Comparison of ENCODE assay signal across 28 cellular contexts in genomic region chr7:20958474-20958873, GRCh38.
"Had no signal": no experiment of that assay in that cellular context is flagged by ENCODE, and none has a peak within 500 bp of the region (broad histone marks: within the 10 kb centered on the region; RNA-seq: fewer than 3 reads in every experiment).

No MANE protein-coding gene starts in this region.

- H3K9me3 ChIP-seq: adrenal gland, ascending aorta, colonic mucosa, esophagus muscularis mucosa, lower lobe of right lung, mucosa of descending colon, sigmoid colon, testis, uterus had no signal

- H3K4me1 Mint-ChIP-seq: immature natural killer cell had no signal

- H2AFZ ChIP-seq: hepatocyte had no signal

- H3K27ac ChIP-seq: adrenal gland, ascending aorta, colonic mucosa, esophagus muscularis mucosa, hepatocyte, lower lobe of right lung, sigmoid colon, testis, uterus had no signal

- H3K9me3 Mint-ChIP-seq: activated T-cell treated with anti-CD3 and anti-CD28 coated beads, Interleukin-2, amount 50 U/mL, for 4 hours; activated T-helper 2 cell treated with anti-CD3 and anti-CD28 coated beads, Interferon-gamma antibody, Interleukin-2, Interleukin-4, amounts not matched to agents 10 μg/mL and 5 μg/mL and 100 μg/mL, durations not matched to agents 14 hours and 24 hours and 36 hours; nephron progenitor cell had no signal

- H3K27ac Mint-ChIP-seq: activated naive CD8-positive, alpha-beta T cell; activated T-helper 2 cell treated with anti-CD3 and anti-CD28 coated beads, Interferon-gamma antibody, Interleukin-2, Interleukin-4, amounts not matched to agents 10 μg/mL and 5 μg/mL and 100 μg/mL, durations not matched to agents 14 hours and 24 hours and 36 hours; immature natural killer cell; nephron progenitor cell had no signal

- H3K4me1 ChIP-seq: adrenal gland, ascending aorta, colonic mucosa, esophagus muscularis mucosa, lower lobe of right lung, sigmoid colon, testis, uterus had no signal

- H3K27me3 ChIP-seq: adrenal gland, ascending aorta, colonic mucosa, esophagus muscularis mucosa, hepatocyte, sigmoid colon, testis, uterus had no signal

- H3K36me3 Mint-ChIP-seq: activated naive CD8-positive, alpha-beta T cell; immature natural killer cell had no signal

- H3K4me2 ChIP-seq: hepatocyte, smooth muscle cell had no signal

- H3K4me3 Mint-ChIP-seq: activated naive CD8-positive, alpha-beta T cell; activated T-cell treated with anti-CD3 and anti-CD28 coated beads, Interleukin-2, amount 50 U/mL, for 4 hours; immature natural killer cell; nephron progenitor cell had no signal

- H3K79me2 ChIP-seq: hepatocyte had no signal

- H3K36me3 ChIP-seq: adrenal gland, ascending aorta, colonic mucosa, esophagus muscularis mucosa, lower lobe of right lung, sigmoid colon, uterus had no signal

- H3K4me3 ChIP-seq: adrenal gland, ascending aorta, colonic mucosa, esophagus muscularis mucosa, hepatocyte, lower lobe of right lung, mucosa of descending colon, sigmoid colon, smooth muscle cell, testis, uterus had no signal

- H3K27me3 Mint-ChIP-seq: activated naive CD8-positive, alpha-beta T cell had no signal

- DNase-seq: activated CD4-positive, alpha-beta T cell treated with anti-CD3 and anti-CD28 coated beads for 4 hours; activated CD4-positive, alpha-beta T cell treated with anti-CD3 and anti-CD28 coated beads, Interleukin-2, amount 50 U/mL, for 48 hours; activated CD4-positive, CD25-positive, alpha-beta regulatory T cell; activated CD8-positive, alpha-beta memory T cell treated with anti-CD3 and anti-CD28 coated beads, Interleukin-2, amount 50 U/mL, for 48 hours; activated naive CD4-positive, alpha-beta T cell; activated T-cell treated with anti-CD3 and anti-CD28 coated beads, Interleukin-2, amount 50 U/mL, for 4 hours; adrenal gland; colonic mucosa; glutamatergic neuron; immature natural killer cell; lower lobe of right lung; mesendoderm; mucosa of descending colon; nephron progenitor cell; nucleus accumbens; sigmoid colon; stimulated activated CD4-positive, alpha-beta T cell treated with anti-CD3 and anti-CD28 coated beads, Interleukin-15, amount 100 ng/mL, for 24 hours; stimulated activated CD8-positive, alpha-beta memory T cell treated with anti-CD3 and anti-CD28 coated beads, Interleukin-4, amount 100 ng/mL, for 48 hours; stimulated activated naive CD4-positive, alpha-beta T cell; testis; trophoblast cell; uterus had no signal

- ATAC-seq: activated T-cell treated with anti-CD3 and anti-CD28 coated beads, Interleukin-2, amount 50 U/mL, for 4 hours; lower lobe of right lung had no signal
